In genomic region chr10:13684813-13685511, GRCh38 we compare ENCODE assay signal across 1 cellular context.
TF ChIP-seq lines count a peak whose summit lies in the region.

No MANE protein-coding gene starts in this region.

TF ChIP-seq in WTC11, 78 proteins besides CTCF, POLR2A, EP300 and RAD21 (continued from another document):
- TF ChIP-seq HMGXB4 (CRISPR knock-in tag; IDR thresholded peaks at IDR 0.05) = no peak
- no peak for TF ChIP-seq ZNF416 (CRISPR knock-in tag; IDR thresholded peaks at IDR 0.05)
- TF ChIP-seq ZNF219 (CRISPR knock-in tag; IDR thresholded peaks at IDR 0.05; ENCODE audit: borderline replicate concordance) = no peak
- TF ChIP-seq ZNF423 (CRISPR knock-in tag; IDR thresholded peaks at IDR 0.05) = no peak
- TF ChIP-seq JAZF1 (CRISPR knock-in tag; IDR thresholded peaks at IDR 0.05) = no peak
- no peak for TF ChIP-seq ELF4 (CRISPR knock-in tag; IDR thresholded peaks at IDR 0.05; ENCODE audit: low read depth)
- no peak for TF ChIP-seq ZMAT4 (CRISPR knock-in tag; IDR thresholded peaks at IDR 0.05)
- TF ChIP-seq ZBTB43 (CRISPR knock-in tag; IDR thresholded peaks at IDR 0.05) = no peak
- no peak for TF ChIP-seq RORB (CRISPR knock-in tag; IDR thresholded peaks at IDR 0.05)
- TF ChIP-seq E2F4 (CRISPR knock-in tag; IDR thresholded peaks at IDR 0.05; ENCODE audit: borderline replicate concordance, low read depth) = no peak
